In genomic region chr2:13474538-13474937, GRCh38 we compare ENCODE assay signal across 22 cellular contexts.
A peak's percentile ranks its signal among the peaks of the same experiment; 100 is the strongest.
DNase-seq lines count a peak whose midpoint lies in the region; ATAC-seq, FAIRE-seq and TF ChIP-seq lines count a peak whose summit lies in the region.
"Had no signal": no experiment of that assay in that cellular context is flagged by ENCODE, and none has a peak within 500 bp of the region (broad histone marks: within the 10 kb centered on the region; RNA-seq: fewer than 3 reads in every experiment).

No MANE protein-coding gene starts in this region.

- H3K9ac ChIP-seq in PC-3 (ENCODE audit: low read length): no peak overlapping the region
- H3K9ac ChIP-seq: GM23248 had no signal

- no peaks in the 10 kb centered on the region for H3K79me2 ChIP-seq in PC-3 (ENCODE audit: low read length)

- H3K9me3 Mint-ChIP-seq in effector memory CD8-positive, alpha-beta T cell: peaks cover 10% of the 10 kb centered on the region in 2 donors
- H3K9me3 Mint-ChIP-seq: T-helper 2 cell treated with Interferon-gamma antibody and Interleukin-4, amounts not matched to agents 5 μg/mL and 100 μg/mL, for 36 hours had no signal

- H3K9me3 ChIP-seq in PC-3 (ENCODE audit: low read length): no peaks in the 10 kb centered on the region

- TF ChIP-seq POLR2A in GM12892 (IDR thresholded peaks at IDR 0.05; ENCODE audit: low read depth, low read length): no peak

- H2AFZ ChIP-seq in PC-3 (ENCODE audit: low read length): no peak overlapping the region
- H2AFZ ChIP-seq: GM23248 had no signal

- H3K27ac Mint-ChIP-seq in effector memory CD8-positive, alpha-beta T cell: no peak overlapping the region
- H3K27ac Mint-ChIP-seq: CD14-positive monocyte; IgD-negative memory B cell; T-helper 2 cell treated with Interferon-gamma antibody and Interleukin-4, amounts not matched to agents 5 μg/mL and 100 μg/mL, for 36 hours had no signal

- TF ChIP-seq CTCF in PC-3 (conservative IDR thresholded peaks at IDR 0.05; ENCODE audit: low read depth, low read length): no peak

- H3K27me3 ChIP-seq in PC-3 (ENCODE audit: low read length): no peaks in the 10 kb centered on the region

- H4K20me1 ChIP-seq in PC-3 (ENCODE audit: low read length): no peaks in the 10 kb centered on the region

- H3K4me2 ChIP-seq in PC-3 (ENCODE audit: low read length): no peak overlapping the region

- no peak for DNase-seq in GM12892 (ENCODE audit: insufficient read length)
- peak; percentile 12 for DNase-seq in PC-3
- DNase-seq in activated CD4-positive, alpha-beta T cell treated with anti-CD3 and anti-CD28 coated beads for 1 hour: no peak
- no peak for DNase-seq in AG20443 (ENCODE audit: low spot score)
- no peak for DNase-seq in stimulated activated naive CD4-positive, alpha-beta T cell treated with Interleukin-2 at 50 U/mL for 16 hours (lab: John Stamatoyannopoulos, UW)
- DNase-seq in effector memory CD8-positive, alpha-beta T cell: no peak
- DNase-seq: COR-L47, DMS153, GM23248, HCEC 1CT, MV-4-11, NCI-H1417 treated with DMSO at 0.1 percent for 48 hours, NCI-H2029 treated with DMSO at 0.1 percent for 48 hours, NCI-H82 had no signal

- H3K36me3 ChIP-seq in PC-3 (ENCODE audit: low read depth, low read length): no peaks in the 10 kb centered on the region

- no peak overlapping the region for H3K27ac ChIP-seq in PC-3 (ENCODE audit: low read length)
- H3K27ac ChIP-seq: GM23248 had no signal

- H3K4me3 Mint-ChIP-seq in effector memory CD8-positive, alpha-beta T cell: no peak overlapping the region
- H3K4me3 Mint-ChIP-seq: CD14-positive monocyte; IgD-negative memory B cell; T-helper 2 cell treated with Interferon-gamma antibody and Interleukin-4, amounts not matched to agents 5 μg/mL and 100 μg/mL, for 36 hours had no signal

- ATAC-seq in GM21737 (IDR thresholded peaks at IDR 0.05; ENCODE audit: unreplicated experiment): peak; percentile 64
- ATAC-seq in HG03432 (IDR thresholded peaks at IDR 0.05; ENCODE audit: unreplicated experiment): peak; percentile 81
- ATAC-seq in PC-3: no peak
- ATAC-seq in effector memory CD8-positive, alpha-beta T cell (replicated peaks): no peak
- ATAC-seq: Panc1 had no signal

- CTCF ChIA-PET in PC-3 (lab: Charles Lee): no interaction called here

- H3K36me3 Mint-ChIP-seq in effector memory CD8-positive, alpha-beta T cell (ENCODE audit: insufficient read depth): peaks cover 3% of the 10 kb centered on the region
- H3K36me3 Mint-ChIP-seq: CD14-positive monocyte, IgD-negative memory B cell had no signal

- H3K4me3 ChIP-seq in PC-3 (ENCODE audit: low read length): no peak overlapping the region
- H3K4me3 ChIP-seq: GM23248 had no signal

- no peaks in the 10 kb centered on the region for H3F3A ChIP-seq in PC-3 (ENCODE audit: low read length, unreplicated experiment)

- no peaks in the 10 kb centered on the region for H3K4me1 Mint-ChIP-seq in effector memory CD8-positive, alpha-beta T cell (ENCODE audit: low read depth in 2 of 2)
- H3K4me1 Mint-ChIP-seq: CD14-positive monocyte, IgD-negative memory B cell had no signal

- intact Hi-C loops in PC-3 (cut with micrococcal nuclease): no loop called here

- no peaks in the 10 kb centered on the region for H3K9me2 ChIP-seq in PC-3 (replicated peaks; ENCODE audit: low read length)

- peak; percentile 65 for FAIRE-seq in GM12892 (lab: Jason Lieb, UNC)
- FAIRE-seq: GM18507, HTR-8/SVneo had no signal

- H3K4me1 ChIP-seq in PC-3 (ENCODE audit: insufficient read depth, low read length): no peaks in the 10 kb centered on the region

- POLR2A ChIA-PET in PC-3 (lab: Charles Lee; ENCODE audit: unreplicated experiment): interaction anchor here (0.6 kb wide), 1 partner anchor 229 kb away, joined by 3 read pairs; no protein-coding TSS in a partner anchor

- BruUV-seq in PC-3 (replicated peaks; lab: Mats Ljungman, UMichigan): no TSS peak

- H3K27me3 Mint-ChIP-seq in effector memory CD8-positive, alpha-beta T cell: no peaks in the 10 kb centered on the region
- H3K27me3 Mint-ChIP-seq: IgD-negative memory B cell had no signal

Comparison
In these comparisons a context has a peak if more than half of its experiments do, and no peak if none do; other contexts are left out.
1. ATAC-seq: peak in GM21737 (single experiment) and HG03432 (single experiment); none in PC-3 (single experiment) and effector memory CD8-positive, alpha-beta T cell (single experiment).